Comparison of ENCODE assay signal across 9 cellular contexts in genomic region chr6:137725949-137726348, GRCh38.
"Had no signal": no experiment of that assay in that cellular context is flagged by ENCODE, and none has a peak within 500 bp of the region (broad histone marks: within the 10 kb centered on the region; RNA-seq: fewer than 3 reads in every experiment).

No MANE protein-coding gene starts in this region.

- H3K4me3 ChIP-seq: GM23338 had no signal

- DNase-seq: H9, HCEC 1CT, HFFc6, IMR-90, KBM-7 had no signal

- H2AFZ ChIP-seq: GM23338 had no signal

- ATAC-seq: GM23338 had no signal

- H3K4me2 ChIP-seq: GM23338 had no signal

- FAIRE-seq: H1, H54, HTR-8/SVneo had no signal
